ENCODE assay signal across 8 cellular contexts in the genomic region with DNA sequence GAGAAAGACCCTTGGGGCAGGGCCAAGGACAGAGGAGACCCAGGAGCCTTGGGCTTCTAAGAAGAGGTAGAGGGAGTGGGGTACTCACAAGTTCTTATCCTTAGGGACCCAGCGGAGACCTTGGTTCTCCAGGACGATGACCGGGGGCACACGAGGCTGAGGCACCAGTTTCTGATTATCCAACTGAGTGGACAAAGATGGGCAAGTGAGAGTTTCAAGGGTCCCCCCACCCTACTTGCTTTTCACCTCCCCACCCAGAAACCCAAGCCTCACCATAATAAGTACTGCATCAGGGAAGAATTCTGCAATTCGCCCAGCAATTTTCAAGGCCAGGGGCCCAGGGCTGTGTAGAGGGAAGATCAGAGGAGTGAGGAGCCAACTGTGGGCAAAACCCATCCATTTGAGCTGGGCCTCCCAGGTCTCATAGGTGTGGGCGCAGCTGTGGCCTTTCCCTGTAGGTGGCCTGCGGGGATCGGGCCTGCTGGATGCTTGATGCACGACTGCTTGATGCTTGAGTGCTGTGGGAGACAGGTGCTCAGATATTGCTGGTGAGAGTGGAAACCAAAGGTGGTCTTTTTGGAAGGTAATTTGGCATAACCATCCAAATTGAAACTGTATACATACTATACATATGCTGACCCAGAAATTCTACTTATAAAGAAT. TPM values are rescaled to one million over a fixed set of nuclear protein-coding genes. Genes with fewer than 3 reads are reported as not detected.
DNase-seq lines count a peak whose midpoint lies in the region; ATAC-seq and TF ChIP-seq lines count a peak whose summit lies in the region.

No MANE protein-coding gene starts in this region.

- no peak overlapping the region for H2AFZ ChIP-seq in HCT116 (ENCODE audit: low read depth, low read length, poor library complexity, severe bottlenecking)

- H3K79me2 ChIP-seq in HCT116 (ENCODE audit: insufficient read depth, low read length): peaks cover 45% of the 10 kb centered on the region

- H3K9ac ChIP-seq in BLaER1 (no peak overlapping the region), HCT116 (ENCODE audit: low read length) (no peak overlapping the region)

- peaks cover 65% of the 10 kb centered on the region for H3K36me3 Mint-ChIP-seq in activated T-helper 2 cell treated with anti-CD3 and anti-CD28 coated beads, Interferon-gamma antibody, Interleukin-2, Interleukin-4, amounts not matched to agents 10 μg/mL and 5 μg/mL and 100 μg/mL, durations not matched to agents 14 hours and 24 hours and 36 hours (ENCODE audit: low read depth)
- H3K36me3 Mint-ChIP-seq in mesothelial cell of epicardium: peaks cover 10% of the 10 kb centered on the region

- H3K9me2 ChIP-seq in HCT116 (ENCODE audit: insufficient read depth): no peaks in the 10 kb centered on the region

- no peak for TF ChIP-seq RAD21 in HCT116 (IDR thresholded peaks at IDR 0.05; ENCODE audit: low read depth)

- TF ChIP-seq POLR2A in HCT116 (IDR thresholded peaks at IDR 0.05; ENCODE audit: borderline replicate concordance, extremely low read depth, insufficient read depth, insufficient read length): no peak

- H3K9me3 ChIP-seq in BLaER1: no peaks in the 10 kb centered on the region
- H3K9me3 ChIP-seq in HCT116 (ENCODE audit: control insufficient read depth in 1 of 2, insufficient read depth in 1 of 2, low read depth in 1 of 2, low read length in 2 of 2): no peaks in the 10 kb centered on the region

- no TSS peak for BruUV-seq in HCT116 (replicated peaks; lab: Mats Ljungman, UMichigan)

- H3K4me1 ChIP-seq in BLaER1 (peaks cover 75% of the 10 kb centered on the region), HCT116 (ENCODE audit: control insufficient read depth in 1 of 2, insufficient read depth in 2 of 2, low read length in 2 of 2) (peaks cover 26 to 48% of the 10 kb centered on the region in 2 experiments)

- TF ChIP-seq CTCF in HCT116 (IDR thresholded peaks at IDR 0.05 in 2 of 3, conservative IDR thresholded peaks at IDR 0.05 in 1 of 3; ENCODE audit: borderline replicate concordance in 1 of 3, insufficient read depth in 1 of 3, low read depth in 2 of 3, low read length in 2 of 3) (peak in 2 of 3 experiments; percentile 27 to 30; a peak in 3 of 6 replicates), mesothelial cell of epicardium (IDR thresholded peaks at IDR 0.05; ENCODE audit: unreplicated experiment) (no peak)

- H3K4me3 Mint-ChIP-seq in activated T-helper 2 cell treated with anti-CD3 and anti-CD28 coated beads, Interferon-gamma antibody, Interleukin-2, Interleukin-4, amounts not matched to agents 10 μg/mL and 5 μg/mL and 100 μg/mL, durations not matched to agents 14 hours and 24 hours and 36 hours (ENCODE audit: low read depth): peak overlapping the region; percentile 91
- H3K4me3 Mint-ChIP-seq in mesothelial cell of epicardium: peak overlapping the region; percentile 93

- POLR2A ChIA-PET in HCT116 (lab: Charles Lee): interaction anchor here (1.3 to 2.9 kb wide), 3 partner anchors 7 to 25 kb away, joined by 4 to 36 read pairs (median 7); partner anchors contain the start of genes DCAF11, IRF9, NRL and PSME2

- intact Hi-C loops in HCT116 (cut with micrococcal nuclease): no loop called here
- intact Hi-C loops in activated T-helper 2 cell treated with anti-CD3 and anti-CD28 coated beads, Interferon-gamma antibody, Interleukin-2, Interleukin-4, amounts not matched to agents 10 μg/mL and 5 μg/mL and 100 μg/mL, durations not matched to agents 14 hours and 24 hours and 36 hours (cut with micrococcal nuclease): no loop called here

- no peaks in the 10 kb centered on the region for H3K9me3 Mint-ChIP-seq in activated T-helper 2 cell treated with anti-CD3 and anti-CD28 coated beads, Interferon-gamma antibody, Interleukin-2, Interleukin-4, amounts not matched to agents 10 μg/mL and 5 μg/mL and 100 μg/mL, durations not matched to agents 14 hours and 24 hours and 36 hours
- H3K9me3 Mint-ChIP-seq in mesothelial cell of epicardium: no peaks in the 10 kb centered on the region

- peak overlapping the region; percentile 89 for H3K4me3 ChIP-seq in BLaER1
- H3K4me3 ChIP-seq in HCT116 (replicated peaks in 1 of 2; ENCODE audit: low read depth in 1 of 2, low read length in 2 of 2): peak overlapping the region; percentile 66 to 87; a peak in 3 of 4 replicates

- H3K27me3 ChIP-seq in BLaER1 (no peaks in the 10 kb centered on the region), HCT116 (ENCODE audit: insufficient read depth, low read length) (no peaks in the 10 kb centered on the region)

- H3K27ac ChIP-seq in BLaER1 (no peak overlapping the region), HCT116 (ENCODE audit: low read depth, low read length) (peak overlapping the region; percentile 91; the same call in 1 of the 2 replicates)

- H3K4me2 ChIP-seq in BLaER1 (peak overlapping the region; percentile 96), HCT116 (ENCODE audit: low read length) (peak overlapping the region; percentile 91)

- RAD21 ChIA-PET in HCT116 (lab: Charles Lee; ENCODE audit: low non-redundant PET in 1 of 2, low total read pairs in 2 of 2, uncharacterized antibody in 2 of 2, unreplicated experiment in 2 of 2): no interaction called here

- DNase-seq in HCT116 (ENCODE audit: low read depth, low spot score) (no peak), mesothelial cell of epicardium (ENCODE audit: low spot score in 2 of 2, unreplicated experiment in 2 of 2) (no peak), NCI-H2196 (lab: John Stamatoyannopoulos, UW; ENCODE audit: unreplicated experiment) (no peak), globus pallidus (ENCODE audit: low spot score) (no peak)
- DNase-seq in activated T-helper 2 cell treated with anti-CD3 and anti-CD28 coated beads, Interferon-gamma antibody, Interleukin-2, Interleukin-4, amounts not matched to agents 10 μg/mL and 5 μg/mL and 100 μg/mL, durations not matched to agents 14 hours and 24 hours and 36 hours (ENCODE audit: low spot score): no peak

- peaks cover 47% of the 10 kb centered on the region for H4K20me1 ChIP-seq in BLaER1
- no peaks in the 10 kb centered on the region for H4K20me1 ChIP-seq in HCT116 (ENCODE audit: insufficient read depth)

- peak overlapping the region; percentile 56 for H3K27ac Mint-ChIP-seq in activated T-helper 2 cell treated with anti-CD3 and anti-CD28 coated beads, Interferon-gamma antibody, Interleukin-2, Interleukin-4, amounts not matched to agents 10 μg/mL and 5 μg/mL and 100 μg/mL, durations not matched to agents 14 hours and 24 hours and 36 hours
- H3K27ac Mint-ChIP-seq in mesothelial cell of epicardium: peak overlapping the region; percentile 66

- no peak for ATAC-seq in HCT116
- ATAC-seq in HG02798 (IDR thresholded peaks at IDR 0.05; ENCODE audit: poor library complexity, unreplicated experiment): no peak
- ATAC-seq in GM18519 (IDR thresholded peaks at IDR 0.05; ENCODE audit: low FRiP score, unreplicated experiment): no peak

- CTCF ChIA-PET in HCT116 (lab: Charles Lee): interaction anchor here (0.6 to 2.0 kb wide), 2 partner anchors 31 to 81 kb away, joined by 3 to 7 read pairs; no protein-coding TSS in a partner anchor

- H3K4me1 Mint-ChIP-seq in activated T-helper 2 cell treated with anti-CD3 and anti-CD28 coated beads, Interferon-gamma antibody, Interleukin-2, Interleukin-4, amounts not matched to agents 10 μg/mL and 5 μg/mL and 100 μg/mL, durations not matched to agents 14 hours and 24 hours and 36 hours (ENCODE audit: low read depth): peaks cover 51% of the 10 kb centered on the region
- H3K4me1 Mint-ChIP-seq in mesothelial cell of epicardium: peaks cover 46% of the 10 kb centered on the region

- H3K36me3 ChIP-seq in BLaER1 (peaks cover 47% of the 10 kb centered on the region), HCT116 (ENCODE audit: control insufficient read depth in 1 of 2, insufficient read depth in 2 of 2, low read length in 2 of 2) (peaks cover 21 to 25% of the 10 kb centered on the region in 2 experiments)

- no peaks in the 10 kb centered on the region for H3K27me3 Mint-ChIP-seq in activated T-helper 2 cell treated with anti-CD3 and anti-CD28 coated beads, Interferon-gamma antibody, Interleukin-2, Interleukin-4, amounts not matched to agents 10 μg/mL and 5 μg/mL and 100 μg/mL, durations not matched to agents 14 hours and 24 hours and 36 hours (ENCODE audit: low read depth)
- H3K27me3 Mint-ChIP-seq in mesothelial cell of epicardium (ENCODE audit: low read depth): no peaks in the 10 kb centered on the region

TF ChIP-seq in HCT116, 20 proteins besides CTCF, POLR2A, EP300 and RAD21 (continues in another document):
- no peak for TF ChIP-seq ZFX (IDR thresholded peaks at IDR 0.05)
- TF ChIP-seq, protein P1, sequence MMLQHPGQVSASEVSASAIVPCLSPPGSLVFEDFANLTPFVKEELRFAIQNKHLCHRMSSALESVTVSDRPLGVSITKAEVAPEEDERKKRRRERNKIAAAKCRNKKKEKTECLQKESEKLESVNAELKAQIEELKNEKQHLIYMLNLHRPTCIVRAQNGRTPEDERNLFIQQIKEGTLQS (IDR thresholded peaks at IDR 0.05): no peak

RNA-seq across cellular contexts. Expression of gene EMC9, which starts 2.0 kb away (rescaled TPM):
- 42.0 TPM for total RNA-seq in HCT116 (2021; ENCODE audit: unreplicated experiment)
- 57.8 and 70.6 TPM in 2 replicates for polyA plus RNA-seq in HCT116 (2012)
- 26.4 and 30.4 TPM in 2 replicates for total RNA-seq in activated T-helper 2 cell treated with anti-CD3 and anti-CD28 coated beads, Interferon-gamma antibody, Interleukin-2, Interleukin-4, amounts not matched to agents 10 μg/mL and 5 μg/mL and 100 μg/mL, durations not matched to agents 14 hours and 24 hours and 36 hours
- 17.7 to 21.3 TPM (median 21.2 TPM) in 3 replicates for total RNA-seq in mesothelial cell of epicardium

RNA-seq across cellular contexts. Expression of gene PSME1, which starts 3.4 kb away (rescaled TPM):
- 174 TPM for total RNA-seq in HCT116 (2021; ENCODE audit: unreplicated experiment)
- polyA plus RNA-seq in HCT116 (2012): 121 and 140 TPM in 2 replicates
- 340 and 342 TPM in 2 replicates for total RNA-seq in activated T-helper 2 cell treated with anti-CD3 and anti-CD28 coated beads, Interferon-gamma antibody, Interleukin-2, Interleukin-4, amounts not matched to agents 10 μg/mL and 5 μg/mL and 100 μg/mL, durations not matched to agents 14 hours and 24 hours and 36 hours
- total RNA-seq in mesothelial cell of epicardium: 148 to 154 TPM (median 154 TPM) in 3 replicates

RNA-seq across cellular contexts. Expression of gene PSME2, which starts 7.0 kb away (rescaled TPM):
- 160 TPM for total RNA-seq in HCT116 (2021; ENCODE audit: unreplicated experiment)
- 113 and 172 TPM in 2 replicates for polyA plus RNA-seq in HCT116 (2012)
- 567 TPM in 2 replicates for total RNA-seq in activated T-helper 2 cell treated with anti-CD3 and anti-CD28 coated beads, Interferon-gamma antibody, Interleukin-2, Interleukin-4, amounts not matched to agents 10 μg/mL and 5 μg/mL and 100 μg/mL, durations not matched to agents 14 hours and 24 hours and 36 hours
- total RNA-seq in mesothelial cell of epicardium: 143 to 149 TPM (median 148 TPM) in 3 replicates

RNA-seq across cellular contexts. Expression of gene RNF31, which starts 7.9 kb away (rescaled TPM):
- total RNA-seq in HCT116 (2021; ENCODE audit: unreplicated experiment) (78.0 TPM), mesothelial cell of epicardium (90.5 to 96.0 TPM (median 90.5 TPM) in 3 replicates)
- 77.8 and 79.6 TPM in 2 replicates for polyA plus RNA-seq in HCT116 (2012)
- 80.4 and 92.0 TPM in 2 replicates for total RNA-seq in activated T-helper 2 cell treated with anti-CD3 and anti-CD28 coated beads, Interferon-gamma antibody, Interleukin-2, Interleukin-4, amounts not matched to agents 10 μg/mL and 5 μg/mL and 100 μg/mL, durations not matched to agents 14 hours and 24 hours and 36 hours

RNA-seq across cellular contexts. Expression of gene FITM1, which starts 8.9 kb away (rescaled TPM):
- total RNA-seq in HCT116 (2021; ENCODE audit: unreplicated experiment) (0.81 TPM), mesothelial cell of epicardium (0.75 to 1.5 TPM (median 1.0 TPM) in 3 replicates)
- 0.26 and 0.62 TPM in 2 replicates for polyA plus RNA-seq in HCT116 (2012)
- total RNA-seq in activated T-helper 2 cell treated with anti-CD3 and anti-CD28 coated beads, Interferon-gamma antibody, Interleukin-2, Interleukin-4, amounts not matched to agents 10 μg/mL and 5 μg/mL and 100 μg/mL, durations not matched to agents 14 hours and 24 hours and 36 hours: 1.0 and 1.2 TPM in 2 replicates
